Comparison of ENCODE assay signal across 1 cellular context in the genomic region with DNA sequence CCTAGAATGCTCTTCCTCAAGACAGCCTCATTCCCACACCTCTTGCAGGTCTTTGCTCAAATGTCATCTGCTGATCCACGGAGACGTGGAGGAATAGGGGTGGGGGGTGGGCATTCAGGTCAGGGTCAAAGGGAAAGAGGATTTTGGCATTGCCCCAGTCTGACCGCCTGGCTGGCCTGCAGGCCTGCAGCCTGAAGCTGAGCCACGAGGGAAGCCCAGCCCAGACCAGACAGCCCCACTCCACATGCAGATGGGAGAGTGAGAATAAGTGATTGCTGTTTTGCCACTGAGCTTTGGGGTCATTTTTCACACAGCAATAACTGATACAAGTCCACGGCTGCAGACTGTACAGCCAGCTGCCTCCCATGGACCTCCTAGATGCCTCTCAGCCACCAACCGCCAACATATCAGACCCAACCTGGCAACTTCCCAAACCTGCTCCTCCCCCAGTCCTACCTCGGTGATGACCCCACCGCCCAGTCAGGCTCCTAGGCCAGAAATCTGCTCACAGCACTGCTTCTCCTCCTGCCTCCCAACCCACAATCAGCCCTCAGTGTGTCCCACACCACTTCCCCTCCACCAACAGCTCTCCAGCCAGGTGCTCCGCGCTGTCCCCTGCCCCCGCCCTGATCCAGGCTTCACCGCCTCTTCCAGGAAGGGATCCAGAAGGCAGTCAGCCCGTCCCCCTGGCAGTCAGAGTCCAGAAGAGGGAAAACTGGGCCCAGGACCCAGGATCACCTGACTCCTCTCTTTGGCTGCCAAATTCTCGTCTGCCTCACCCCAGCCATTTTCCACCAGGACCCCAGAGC.
TF ChIP-seq lines count a peak whose summit lies in the region.

No MANE protein-coding gene starts in this region.

TF ChIP-seq in WTC11, 78 proteins besides CTCF, POLR2A, EP300 and RAD21 (continued from another document):
- TF ChIP-seq HMGXB4 (CRISPR knock-in tag; IDR thresholded peaks at IDR 0.05) (no peak), CDX4 (CRISPR knock-in tag; IDR thresholded peaks at IDR 0.05; ENCODE audit: borderline replicate concordance) (no peak), IRF2 (CRISPR knock-in tag; IDR thresholded peaks at IDR 0.05; ENCODE audit: borderline replicate concordance, low read depth) (no peak)
